ENCODE assay signal across 7 cellular contexts in the genomic region with DNA sequence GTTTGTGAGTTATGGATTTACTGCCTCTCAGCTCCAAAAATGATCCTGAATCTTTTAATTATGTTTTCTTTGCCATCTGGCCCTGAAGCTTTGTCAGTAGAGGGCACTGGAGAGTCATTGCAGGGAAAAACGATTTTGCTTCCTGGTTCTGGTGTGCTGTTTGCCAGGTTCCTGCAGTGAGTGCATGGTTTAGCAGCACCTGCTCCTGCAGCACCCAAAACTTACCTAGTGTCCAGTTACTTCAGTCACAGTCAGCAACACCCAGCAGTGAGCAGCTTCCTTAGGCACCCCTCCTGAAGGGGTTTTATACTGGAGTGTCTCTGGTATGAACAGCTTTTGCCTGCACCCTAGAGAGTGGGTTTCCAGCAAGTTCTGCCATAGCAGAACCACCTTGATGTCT. TPM values are rescaled to one million over a fixed set of nuclear protein-coding genes. Genes with fewer than 3 reads are reported as not detected.
DNase-seq lines count a peak whose midpoint lies in the region; ATAC-seq, FAIRE-seq and TF ChIP-seq lines count a peak whose summit lies in the region.

No MANE protein-coding gene starts in this region.

- H3K9ac ChIP-seq in SK-N-SH: no peak overlapping the region
- H3K9ac ChIP-seq in astrocyte (ENCODE audit: low read length): no peak overlapping the region

- no peak overlapping the region for H3K4me3 Mint-ChIP-seq in astrocyte (ENCODE audit: unreplicated experiment)

- ATAC-seq in GM18870 (IDR thresholded peaks at IDR 0.05; ENCODE audit: unreplicated experiment): no peak

- H3K9me3 Mint-ChIP-seq in astrocyte (ENCODE audit: unreplicated experiment): peaks cover 19% of the 10 kb centered on the region

- TF ChIP-seq EP300 in SK-N-SH (IDR thresholded peaks at IDR 0.05; ENCODE audit: borderline replicate concordance in 1 of 2, low read depth in 1 of 2, low read length in 1 of 2): no peak

- H3K27me3 ChIP-seq in SK-N-SH (ENCODE audit: insufficient read depth): no peaks in the 10 kb centered on the region
- H3K27me3 ChIP-seq in astrocyte (ENCODE audit: insufficient read depth, low read length): no peaks in the 10 kb centered on the region

- H3K79me2 ChIP-seq in SK-N-SH (ENCODE audit: insufficient read depth) (no peaks in the 10 kb centered on the region), astrocyte (ENCODE audit: insufficient read depth, low read length) (no peaks in the 10 kb centered on the region)

- TF ChIP-seq RAD21 in SK-N-SH (IDR thresholded peaks at IDR 0.05; ENCODE audit: low read length): peak; percentile 84

- H3K27ac Mint-ChIP-seq in astrocyte (ENCODE audit: unreplicated experiment): no peak overlapping the region

- H3K9me3 ChIP-seq in SK-N-SH (no peaks in the 10 kb centered on the region; the same call in 1 of the 2 replicates), astrocyte (ENCODE audit: insufficient read depth, low read depth, low read length) (peaks cover 4% of the 10 kb centered on the region)

- H2AFZ ChIP-seq in SK-N-SH (ENCODE audit: low read depth) (peak overlapping the region; percentile 38; the same call in 1 of the 2 replicates), astrocyte (ENCODE audit: low read depth, low read length) (no peak overlapping the region)

- DNase-seq in GM12865 (ENCODE audit: low read depth): peak; percentile 68
- peak; percentile 53 to 80 (median 74) for DNase-seq in NCI-H1417 (lab: John Stamatoyannopoulos, UW)
- DNase-seq in SK-N-SH: peak; percentile 72
- DNase-seq in astrocyte (ENCODE audit: low read depth): no peak
- DNase-seq in iPS-NIHi11 (ENCODE audit: low spot score): peak; percentile 59
- peak; percentile 41 to 45 for DNase-seq in stimulated activated CD4-positive, alpha-beta T cell treated with anti-CD3 and anti-CD28 coated beads, Interleukin-2, amount 100 ng/mL, for 48 hours

- TF ChIP-seq CTCF in GM12865 (IDR thresholded peaks at IDR 0.05; ENCODE audit: insufficient read depth, low read depth, low read length, missing control alignments) (peak; percentile 85), SK-N-SH (IDR thresholded peaks at IDR 0.05) (peak; percentile 90), astrocyte (IDR thresholded peaks at IDR 0.05; ENCODE audit: insufficient read depth, low read depth, low read length) (peak; percentile 94)

- no peaks in the 10 kb centered on the region for H3K27me3 Mint-ChIP-seq in astrocyte (ENCODE audit: low read depth, unreplicated experiment)

- 0% methylated on average over 1 of the region's 1 CpG for WGBS in SK-N-SH (ENCODE audit: low lambda C conversion rate)

- no peaks in the 10 kb centered on the region for H3K4me1 Mint-ChIP-seq in astrocyte (ENCODE audit: low read depth, unreplicated experiment)

- H3K27ac ChIP-seq in SK-N-SH (ENCODE audit: low read depth in 2 of 2, low read length in 1 of 2) (no peak overlapping the region), astrocyte (ENCODE audit: low read depth, low read length) (no peak overlapping the region)

- peaks cover 0 to 6% of the 10 kb centered on the region in 2 experiments; a peak in 1 of 4 replicates for H3K4me1 ChIP-seq in SK-N-SH (ENCODE audit: control insufficient read depth in 1 of 2, insufficient read depth in 2 of 2, low read depth in 1 of 2, low read length in 1 of 2)
- no peaks in the 10 kb centered on the region for H3K4me1 ChIP-seq in astrocyte (ENCODE audit: insufficient read depth, low read length)

- no peak for FAIRE-seq in astrocyte (lab: Jason Lieb, UNC)

- H3K4me2 ChIP-seq in SK-N-SH: no peak overlapping the region
- H3K4me2 ChIP-seq in astrocyte (ENCODE audit: low read length): no peak overlapping the region

- H3K9me2 ChIP-seq in SK-N-SH: no peaks in the 10 kb centered on the region

- peaks cover 7% of the 10 kb centered on the region for H3K36me3 Mint-ChIP-seq in astrocyte (ENCODE audit: low read depth, unreplicated experiment)

- H3F3A ChIP-seq in SK-N-SH (replicated peaks; ENCODE audit: insufficient read depth): no peaks in the 10 kb centered on the region

- no peak overlapping the region for H3K4me3 ChIP-seq in GM12865 (ENCODE audit: low read depth, low read length)
- H3K4me3 ChIP-seq in SK-N-SH (ENCODE audit: low read depth in 2 of 2, low read length in 1 of 2): peak overlapping the region in 1 of 2 experiments; percentile 35; a peak in 1 of 4 replicates
- no peak overlapping the region for H3K4me3 ChIP-seq in astrocyte (ENCODE audit: insufficient read depth, low read depth, low read length)

- H3K36me3 ChIP-seq in SK-N-SH (replicated peaks in 1 of 2; ENCODE audit: control insufficient read depth in 1 of 2, insufficient read depth in 2 of 2, low read length in 1 of 2) (no peaks in the 10 kb centered on the region), astrocyte (ENCODE audit: insufficient read depth, low read length) (no peaks in the 10 kb centered on the region)

- H4K20me1 ChIP-seq in SK-N-SH (ENCODE audit: insufficient read depth): no peaks in the 10 kb centered on the region
- no peaks in the 10 kb centered on the region for H4K20me1 ChIP-seq in astrocyte (ENCODE audit: insufficient read depth, low read length)

- CTCF ChIA-PET in SK-N-SH (lab: Yijun Ruan, JAX): interaction anchor here (0.6 to 3.0 kb wide), 44 partner anchors 9 to 264 kb away, joined by 3 to 28 read pairs (median 4); a partner anchor contains a TSS

- POLR2A ChIA-PET in SK-N-SH (lab: Yijun Ruan, JAX): interaction anchor here (3.2 kb wide), 1 partner anchor 107 kb away, joined by 9 read pairs; a partner anchor contains a TSS

TF ChIP-seq in SK-N-SH, 30 proteins besides CTCF, POLR2A, EP300 and RAD21:
- TF ChIP-seq YY1 (IDR thresholded peaks at IDR 0.05; ENCODE audit: low read depth): no peak
- no peak for TF ChIP-seq FOXJ3 (CRISPR knock-in tag; IDR thresholded peaks at IDR 0.05)
- TF ChIP-seq, protein P1, sequence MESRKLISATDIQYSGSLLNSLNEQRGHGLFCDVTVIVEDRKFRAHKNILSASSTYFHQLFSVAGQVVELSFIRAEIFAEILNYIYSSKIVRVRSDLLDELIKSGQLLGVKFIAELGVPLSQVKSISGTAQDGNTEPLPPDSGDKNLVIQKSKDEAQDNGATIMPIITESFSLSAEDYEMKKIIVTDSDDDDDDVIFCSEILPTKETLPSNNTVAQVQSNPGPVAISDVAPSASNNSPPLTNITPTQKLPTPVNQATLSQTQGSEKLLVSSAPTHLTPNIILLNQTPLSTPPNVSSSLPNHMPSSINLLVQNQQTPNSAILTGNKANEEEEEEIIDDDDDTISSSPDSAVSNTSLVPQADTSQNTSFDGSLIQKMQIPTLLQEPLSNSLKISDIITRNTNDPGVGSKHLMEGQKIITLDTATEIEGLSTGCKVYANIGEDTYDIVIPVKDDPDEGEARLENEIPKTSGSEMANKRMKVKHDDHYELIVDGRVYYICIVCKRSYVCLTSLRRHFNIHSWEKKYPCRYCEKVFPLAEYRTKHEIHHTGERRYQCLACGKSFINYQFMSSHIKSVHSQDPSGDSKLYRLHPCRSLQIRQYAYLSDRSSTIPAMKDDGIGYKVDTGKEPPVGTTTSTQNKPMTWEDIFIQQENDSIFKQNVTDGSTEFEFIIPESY (IDR thresholded peaks at IDR 0.05; ENCODE audit: borderline replicate concordance, low read depth): no peak
- TF ChIP-seq FOSL2 (IDR thresholded peaks at IDR 0.05; ENCODE audit: borderline replicate concordance, low read depth): no peak
- no peak for TF ChIP-seq TEAD4 (IDR thresholded peaks at IDR 0.05; ENCODE audit: borderline replicate concordance, insufficient read depth)
- TF ChIP-seq TCF12 (IDR thresholded peaks at IDR 0.05): no peak; the same call in 1 of the 2 replicates
- no peak for TF ChIP-seq POLR2AphosphoS5 (IDR thresholded peaks at IDR 0.05; ENCODE audit: low read depth, low read length)
- peak; percentile 36 for TF ChIP-seq CHD2 (IDR thresholded peaks at IDR 0.05; ENCODE audit: low read length, partially characterized antibody)
- TF ChIP-seq ELF1 (IDR thresholded peaks at IDR 0.05): peak; percentile 81
- no peak for TF ChIP-seq MXI1 (IDR thresholded peaks at IDR 0.05; ENCODE audit: low read depth, low read length)
- TF ChIP-seq NRF1 (IDR thresholded peaks at IDR 0.05; ENCODE audit: low read depth, low read length): no peak
- TF ChIP-seq RCOR1 (IDR thresholded peaks at IDR 0.05; ENCODE audit: low read length): peak; percentile 15; the same call in 1 of the 2 replicates
- no peak for TF ChIP-seq NFIC (IDR thresholded peaks at IDR 0.05; ENCODE audit: borderline replicate concordance)
- peak; percentile 75 for TF ChIP-seq RFX5 (IDR thresholded peaks at IDR 0.05; ENCODE audit: low read length)
- peak; percentile 70 for TF ChIP-seq SMC3 (IDR thresholded peaks at IDR 0.05; ENCODE audit: low read depth, low read length)
- TF ChIP-seq SIN3A (IDR thresholded peaks at IDR 0.05; ENCODE audit: borderline replicate concordance, low read depth, low read length): no peak
TF ChIP-seq in SK-N-SH: peak in this region for 5.

RNA-seq across cellular contexts. Expression of a gene that starts 6.0 kb away (rescaled TPM):
- polyA plus RNA-seq in SK-N-SH (2012; rRNA removed): 23.5 and 26.1 TPM in 2 replicates
- polyA plus RNA-seq in SK-N-SH (2012; cell fraction: cytosol; rRNA removed): 16.8 and 19.2 TPM in 2 replicates
- 33.0 and 34.5 TPM in 2 replicates for polyA plus RNA-seq in SK-N-SH (2012; cell fraction: nucleus; rRNA removed)
- 51.7 and 52.8 TPM in 2 replicates for total RNA-seq in astrocyte

RNA-seq across cellular contexts. Expression of a gene that starts 55.9 kb away (rescaled TPM):
- polyA plus RNA-seq in SK-N-SH (2012; rRNA removed): not detected in 2 replicates
- polyA plus RNA-seq in SK-N-SH (2012; cell fraction: cytosol; rRNA removed): not detected in 2 replicates
- polyA plus RNA-seq in SK-N-SH (2012; cell fraction: nucleus; rRNA removed): not detected in 2 replicates
- not detected in 2 replicates for total RNA-seq in astrocyte

RNA-seq across cellular contexts. Expression of a gene that starts 58.2 kb away (rescaled TPM):
- not detected in 2 replicates for polyA plus RNA-seq in SK-N-SH (2012; rRNA removed)
- polyA plus RNA-seq in SK-N-SH (2012; cell fraction: cytosol; rRNA removed): not detected in 2 replicates
- polyA plus RNA-seq in SK-N-SH (2012; cell fraction: nucleus; rRNA removed): not detected in 2 replicates
- not detected in 2 replicates for total RNA-seq in astrocyte
